Comparison of ENCODE assay signal across 1 cellular context in the genomic region with DNA sequence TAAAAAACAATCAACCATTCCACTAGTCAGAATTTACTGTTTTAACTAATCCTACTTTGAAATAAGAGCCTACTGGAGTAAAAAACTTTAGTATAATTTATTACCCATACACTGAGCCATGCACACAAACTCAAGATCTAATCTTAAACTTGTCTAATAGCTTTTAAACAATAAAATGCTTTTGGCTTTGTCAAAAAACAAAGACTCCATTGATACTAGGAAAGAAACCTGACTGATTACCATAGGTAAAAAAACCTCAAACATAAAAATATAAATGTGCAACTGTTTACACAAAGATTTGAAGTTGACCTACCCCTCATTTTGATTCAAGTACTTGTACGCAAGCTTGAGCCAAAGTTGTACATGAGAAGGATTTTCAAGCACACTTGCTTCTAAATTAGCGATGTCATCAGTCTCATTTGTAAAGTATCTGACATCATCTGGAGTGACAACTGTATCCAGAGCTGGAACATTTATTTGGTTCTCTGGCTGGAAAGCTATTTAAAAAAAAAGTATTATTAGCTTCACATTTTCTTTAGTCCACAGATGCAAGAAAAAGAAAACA.
TF ChIP-seq lines count a peak whose summit lies in the region.

No MANE protein-coding gene starts in this region.

TF ChIP-seq in HEK293, 187 proteins besides CTCF, POLR2A, EP300 and RAD21 (continued from another document):
- TF ChIP-seq, protein P1, sequence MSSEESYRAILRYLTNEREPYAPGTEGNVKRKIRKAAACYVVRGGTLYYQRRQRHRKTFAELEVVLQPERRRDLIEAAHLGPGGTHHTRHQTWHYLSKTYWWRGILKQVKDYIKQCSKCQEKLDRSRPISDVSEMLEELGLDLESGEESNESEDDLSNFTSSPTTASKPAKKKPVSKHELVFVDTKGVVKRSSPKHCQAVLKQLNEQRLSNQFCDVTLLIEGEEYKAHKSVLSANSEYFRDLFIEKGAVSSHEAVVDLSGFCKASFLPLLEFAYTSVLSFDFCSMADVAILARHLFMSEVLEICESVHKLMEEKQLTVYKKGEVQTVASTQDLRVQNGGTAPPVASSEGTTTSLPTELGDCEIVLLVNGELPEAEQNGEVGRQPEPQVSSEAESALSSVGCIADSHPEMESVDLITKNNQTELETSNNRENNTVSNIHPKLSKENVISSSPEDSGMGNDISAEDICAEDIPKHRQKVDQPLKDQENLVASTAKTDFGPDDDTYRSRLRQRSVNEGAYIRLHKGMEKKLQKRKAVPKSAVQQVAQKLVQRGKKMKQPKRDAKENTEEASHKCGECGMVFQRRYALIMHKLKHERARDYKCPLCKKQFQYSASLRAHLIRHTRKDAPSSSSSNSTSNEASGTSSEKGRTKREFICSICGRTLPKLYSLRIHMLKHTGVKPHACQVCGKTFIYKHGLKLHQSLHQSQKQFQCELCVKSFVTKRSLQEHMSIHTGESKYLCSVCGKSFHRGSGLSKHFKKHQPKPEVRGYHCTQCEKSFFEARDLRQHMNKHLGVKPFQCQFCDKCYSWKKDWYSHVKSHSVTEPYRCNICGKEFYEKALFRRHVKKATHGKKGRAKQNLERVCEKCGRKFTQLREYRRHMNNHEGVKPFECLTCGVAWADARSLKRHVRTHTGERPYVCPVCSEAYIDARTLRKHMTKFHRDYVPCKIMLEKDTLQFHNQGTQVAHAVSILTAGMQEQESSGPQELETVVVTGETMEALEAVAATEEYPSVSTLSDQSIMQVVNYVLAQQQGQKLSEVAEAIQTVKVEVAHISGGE (tag by site-specific recombination; conservative IDR thresholded peaks at IDR 0.05; ENCODE audit: low read depth), result no peak
- TF ChIP-seq ZNF292 (tag by site-specific recombination; IDR thresholded peaks at IDR 0.05; ENCODE audit: borderline replicate concordance, low read depth) (no peak), BCL11B (tag by site-specific recombination; IDR thresholded peaks at IDR 0.05; ENCODE audit: low read depth) (peak; percentile 79), IKZF3 (tag by site-specific recombination; IDR thresholded peaks at IDR 0.05) (no peak), ZNF24 (tag by site-specific recombination; IDR thresholded peaks at IDR 0.05) (no peak), ZNF660 (tag by site-specific recombination; IDR thresholded peaks at IDR 0.05) (no peak), ZNF211 (tag by site-specific recombination; IDR thresholded peaks at IDR 0.05; ENCODE audit: low read depth) (no peak), ZNF514 (tag by site-specific recombination; IDR thresholded peaks at IDR 0.05) (no peak), ZNF747 (tag by site-specific recombination; IDR thresholded peaks at IDR 0.05) (no peak), SP7 (tag by site-specific recombination; IDR thresholded peaks at IDR 0.05) (no peak), ZNF354C (tag by site-specific recombination; IDR thresholded peaks at IDR 0.05; ENCODE audit: borderline replicate concordance, low read depth) (no peak), ZNF132 (tag by site-specific recombination; IDR thresholded peaks at IDR 0.05; ENCODE audit: borderline replicate concordance) (no peak), TRIM28 (IDR thresholded peaks at IDR 0.05; ENCODE audit: borderline replicate concordance, low read length) (no peak), OVOL3 (tag by site-specific recombination; IDR thresholded peaks at IDR 0.05) (peak; percentile 94), ZNF138 (tag by site-specific recombination; IDR thresholded peaks at IDR 0.05; ENCODE audit: borderline replicate concordance) (no peak), SP2 (tag by site-specific recombination; IDR thresholded peaks at IDR 0.05) (peak; percentile 25; the same call in 1 of the 2 replicates), ZNF324 (tag by site-specific recombination; IDR thresholded peaks at IDR 0.05) (no peak), ZNF677 (tag by site-specific recombination; IDR thresholded peaks at IDR 0.05) (no peak), ZNF768 (tag by site-specific recombination; IDR thresholded peaks at IDR 0.05) (no peak), ZNF2 (tag by site-specific recombination; IDR thresholded peaks at IDR 0.05) (peak; percentile 46; the same call in 1 of the 2 replicates), ZNF654 (tag by site-specific recombination; IDR thresholded peaks at IDR 0.05; ENCODE audit: low read depth) (no peak), KLF7 (tag by site-specific recombination; IDR thresholded peaks at IDR 0.05; ENCODE audit: borderline replicate concordance) (no peak), ZNF629 (tag by site-specific recombination; IDR thresholded peaks at IDR 0.05) (peak; percentile 98), ZNF112 (tag by site-specific recombination; IDR thresholded peaks at IDR 0.05) (no peak), ZBTB1 (tag by site-specific recombination; IDR thresholded peaks at IDR 0.05) (0 out of 2 replicates have a peak, but pooled peaks have one; percentile 21), ZNF184 (tag by site-specific recombination; IDR thresholded peaks at IDR 0.05) (no peak; the same call in 1 of the 2 replicates), ZNF37A (tag by site-specific recombination; IDR thresholded peaks at IDR 0.05) (no peak), ZNF169 (tag by site-specific recombination; IDR thresholded peaks at IDR 0.05) (no peak), ZEB2 (tag by site-specific recombination; IDR thresholded peaks at IDR 0.05) (peak; percentile 90), ZBTB17 (tag by site-specific recombination; IDR thresholded peaks at IDR 0.05) (peak; percentile 71; the same call in 1 of the 2 replicates), HOXC10 (CRISPR knock-in tag; IDR thresholded peaks at IDR 0.05) (no peak), ZNF561 (tag by site-specific recombination; IDR thresholded peaks at IDR 0.05; ENCODE audit: borderline replicate concordance) (no peak), ZNF521 (tag by site-specific recombination; IDR thresholded peaks at IDR 0.05) (no peak), KLF8 (tag by site-specific recombination; IDR thresholded peaks at IDR 0.05) (peak; percentile 77), MZF1 (tag by site-specific recombination; IDR thresholded peaks at IDR 0.05; ENCODE audit: borderline replicate concordance) (peak; percentile 33; the same call in 1 of the 2 replicates), ZNF404 (tag by site-specific recombination; IDR thresholded peaks at IDR 0.05) (no peak), ZSCAN16 (tag by site-specific recombination; IDR thresholded peaks at IDR 0.05) (no peak), ZNF394 (tag by site-specific recombination; IDR thresholded peaks at IDR 0.05; ENCODE audit: borderline replicate concordance) (peak; percentile 48), ZNF174 (tag by site-specific recombination; IDR thresholded peaks at IDR 0.05) (no peak), BCL11A (tag by site-specific recombination; IDR thresholded peaks at IDR 0.05; ENCODE audit: low read depth) (peak; percentile 97), ZNF830 (tag by site-specific recombination; IDR thresholded peaks at IDR 0.05; ENCODE audit: low read depth) (no peak), ZNF549 (tag by site-specific recombination; IDR thresholded peaks at IDR 0.05) (no peak), ZNF19 (tag by site-specific recombination; IDR thresholded peaks at IDR 0.05; ENCODE audit: low read depth) (no peak)
- TF ChIP-seq, protein P2, sequence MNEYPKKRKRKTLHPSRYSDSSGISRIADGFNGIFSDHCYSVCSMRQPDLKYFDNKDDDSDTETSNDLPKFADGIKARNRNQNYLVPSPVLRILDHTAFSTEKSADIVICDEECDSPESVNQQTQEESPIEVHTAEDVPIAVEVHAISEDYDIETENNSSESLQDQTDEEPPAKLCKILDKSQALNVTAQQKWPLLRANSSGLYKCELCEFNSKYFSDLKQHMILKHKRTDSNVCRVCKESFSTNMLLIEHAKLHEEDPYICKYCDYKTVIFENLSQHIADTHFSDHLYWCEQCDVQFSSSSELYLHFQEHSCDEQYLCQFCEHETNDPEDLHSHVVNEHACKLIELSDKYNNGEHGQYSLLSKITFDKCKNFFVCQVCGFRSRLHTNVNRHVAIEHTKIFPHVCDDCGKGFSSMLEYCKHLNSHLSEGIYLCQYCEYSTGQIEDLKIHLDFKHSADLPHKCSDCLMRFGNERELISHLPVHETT (tag by site-specific recombination; IDR thresholded peaks at IDR 0.05), result peak; percentile 67; the same call in 1 of the 2 replicates
- TF ChIP-seq, protein P3, sequence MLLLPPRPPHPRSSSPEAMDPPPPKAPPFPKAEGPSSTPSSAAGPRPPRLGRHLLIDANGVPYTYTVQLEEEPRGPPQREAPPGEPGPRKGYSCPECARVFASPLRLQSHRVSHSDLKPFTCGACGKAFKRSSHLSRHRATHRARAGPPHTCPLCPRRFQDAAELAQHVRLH (tag by site-specific recombination; IDR thresholded peaks at IDR 0.05), result peak; percentile 72
- TF ChIP-seq, protein P4, sequence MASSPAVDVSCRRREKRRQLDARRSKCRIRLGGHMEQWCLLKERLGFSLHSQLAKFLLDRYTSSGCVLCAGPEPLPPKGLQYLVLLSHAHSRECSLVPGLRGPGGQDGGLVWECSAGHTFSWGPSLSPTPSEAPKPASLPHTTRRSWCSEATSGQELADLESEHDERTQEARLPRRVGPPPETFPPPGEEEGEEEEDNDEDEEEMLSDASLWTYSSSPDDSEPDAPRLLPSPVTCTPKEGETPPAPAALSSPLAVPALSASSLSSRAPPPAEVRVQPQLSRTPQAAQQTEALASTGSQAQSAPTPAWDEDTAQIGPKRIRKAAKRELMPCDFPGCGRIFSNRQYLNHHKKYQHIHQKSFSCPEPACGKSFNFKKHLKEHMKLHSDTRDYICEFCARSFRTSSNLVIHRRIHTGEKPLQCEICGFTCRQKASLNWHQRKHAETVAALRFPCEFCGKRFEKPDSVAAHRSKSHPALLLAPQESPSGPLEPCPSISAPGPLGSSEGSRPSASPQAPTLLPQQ (tag by site-specific recombination; IDR thresholded peaks at IDR 0.05), result no peak
- TF ChIP-seq, protein P5, sequence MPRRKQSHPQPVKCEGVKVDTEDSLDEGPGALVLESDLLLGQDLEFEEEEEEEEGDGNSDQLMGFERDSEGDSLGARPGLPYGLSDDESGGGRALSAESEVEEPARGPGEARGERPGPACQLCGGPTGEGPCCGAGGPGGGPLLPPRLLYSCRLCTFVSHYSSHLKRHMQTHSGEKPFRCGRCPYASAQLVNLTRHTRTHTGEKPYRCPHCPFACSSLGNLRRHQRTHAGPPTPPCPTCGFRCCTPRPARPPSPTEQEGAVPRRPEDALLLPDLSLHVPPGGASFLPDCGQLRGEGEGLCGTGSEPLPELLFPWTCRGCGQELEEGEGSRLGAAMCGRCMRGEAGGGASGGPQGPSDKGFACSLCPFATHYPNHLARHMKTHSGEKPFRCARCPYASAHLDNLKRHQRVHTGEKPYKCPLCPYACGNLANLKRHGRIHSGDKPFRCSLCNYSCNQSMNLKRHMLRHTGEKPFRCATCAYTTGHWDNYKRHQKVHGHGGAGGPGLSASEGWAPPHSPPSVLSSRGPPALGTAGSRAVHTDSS (tag by site-specific recombination; IDR thresholded peaks at IDR 0.05), result no peak
- TF ChIP-seq, protein P6, sequence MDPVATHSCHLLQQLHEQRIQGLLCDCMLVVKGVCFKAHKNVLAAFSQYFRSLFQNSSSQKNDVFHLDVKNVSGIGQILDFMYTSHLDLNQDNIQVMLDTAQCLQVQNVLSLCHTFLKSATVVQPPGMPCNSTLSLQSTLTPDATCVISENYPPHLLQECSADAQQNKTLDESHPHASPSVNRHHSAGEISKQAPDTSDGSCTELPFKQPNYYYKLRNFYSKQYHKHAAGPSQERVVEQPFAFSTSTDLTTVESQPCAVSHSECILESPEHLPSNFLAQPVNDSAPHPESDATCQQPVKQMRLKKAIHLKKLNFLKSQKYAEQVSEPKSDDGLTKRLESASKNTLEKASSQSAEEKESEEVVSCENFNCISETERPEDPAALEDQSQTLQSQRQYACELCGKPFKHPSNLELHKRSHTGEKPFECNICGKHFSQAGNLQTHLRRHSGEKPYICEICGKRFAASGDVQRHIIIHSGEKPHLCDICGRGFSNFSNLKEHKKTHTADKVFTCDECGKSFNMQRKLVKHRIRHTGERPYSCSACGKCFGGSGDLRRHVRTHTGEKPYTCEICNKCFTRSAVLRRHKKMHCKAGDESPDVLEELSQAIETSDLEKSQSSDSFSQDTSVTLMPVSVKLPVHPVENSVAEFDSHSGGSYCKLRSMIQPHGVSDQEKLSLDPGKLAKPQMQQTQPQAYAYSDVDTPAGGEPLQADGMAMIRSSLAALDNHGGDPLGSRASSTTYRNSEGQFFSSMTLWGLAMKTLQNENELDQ (tag by site-specific recombination; IDR thresholded peaks at IDR 0.05; ENCODE audit: low read depth), result no peak
